Comparison of ENCODE assay signal across 8 cellular contexts in the genomic region with DNA sequence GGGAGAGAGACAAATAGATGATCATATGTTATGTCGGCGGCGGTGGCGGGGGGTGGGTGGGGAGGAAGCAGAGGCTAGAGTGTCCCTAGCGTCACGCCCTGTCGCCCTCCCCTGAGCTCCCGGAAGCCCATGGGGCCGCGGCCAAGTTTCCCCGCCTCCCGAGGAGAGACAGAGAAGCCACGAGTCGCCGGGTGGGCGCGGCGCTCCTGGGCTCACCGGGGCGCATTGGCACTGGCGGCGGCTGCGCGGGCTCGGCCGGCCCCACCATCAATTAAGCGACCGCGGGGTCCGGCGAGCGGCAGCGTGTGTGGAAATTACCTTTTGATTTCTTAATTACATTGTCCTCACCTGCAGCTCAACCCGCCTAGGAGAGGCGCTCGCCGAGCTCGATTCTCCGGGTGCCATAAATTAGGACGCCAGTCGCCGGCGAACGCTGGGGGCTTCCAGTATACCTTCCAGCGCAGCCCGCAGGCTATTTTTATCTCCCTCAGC.
DNase-seq lines count a peak whose midpoint lies in the region; ATAC-seq lines count a peak whose summit lies in the region.

No MANE protein-coding gene starts in this region.

- H3K27ac Mint-ChIP-seq in activated T-helper 1 cell treated with anti-CD3 and anti-CD28 coated beads, Interleukin-12 subunit alpha, Interleukin-12 subunit beta, Interleukin-2, Interleukin-4 antibody, amounts not matched to agents 30 ng/mL and 10 ng/mL and 1 ng/mL, durations not matched to agents 14 hours and 24 hours and 36 hours: no peak overlapping the region

- peaks cover 6% of the 10 kb centered on the region for H3K9me3 Mint-ChIP-seq in activated T-helper 1 cell treated with anti-CD3 and anti-CD28 coated beads, Interleukin-12 subunit alpha, Interleukin-12 subunit beta, Interleukin-2, Interleukin-4 antibody, amounts not matched to agents 30 ng/mL and 10 ng/mL and 1 ng/mL, durations not matched to agents 14 hours and 24 hours and 36 hours

- intact Hi-C loops in activated T-helper 1 cell treated with anti-CD3 and anti-CD28 coated beads, Interleukin-12 subunit alpha, Interleukin-12 subunit beta, Interleukin-2, Interleukin-4 antibody, amounts not matched to agents 30 ng/mL and 10 ng/mL and 1 ng/mL, durations not matched to agents 14 hours and 24 hours and 36 hours (cut with micrococcal nuclease): no loop called here

- H3K4me1 Mint-ChIP-seq in activated T-helper 1 cell treated with anti-CD3 and anti-CD28 coated beads, Interleukin-12 subunit alpha, Interleukin-12 subunit beta, Interleukin-2, Interleukin-4 antibody, amounts not matched to agents 30 ng/mL and 10 ng/mL and 1 ng/mL, durations not matched to agents 14 hours and 24 hours and 36 hours (ENCODE audit: low read depth): no peaks in the 10 kb centered on the region

- no peak overlapping the region for H3K4me3 Mint-ChIP-seq in activated T-helper 1 cell treated with anti-CD3 and anti-CD28 coated beads, Interleukin-12 subunit alpha, Interleukin-12 subunit beta, Interleukin-2, Interleukin-4 antibody, amounts not matched to agents 30 ng/mL and 10 ng/mL and 1 ng/mL, durations not matched to agents 14 hours and 24 hours and 36 hours

- DNase-seq in D341Med (ENCODE audit: low spot score) (peak; percentile 75), SHP77 (lab: John Stamatoyannopoulos, UW) (peak; percentile 51 to 83), left kidney (ENCODE audit: low read depth, low spot score) (peak; percentile 92), cortex of kidney (lab: John Stamatoyannopoulos, UW) (no peak)
- DNase-seq in activated T-helper 1 cell treated with anti-CD3 and anti-CD28 coated beads, Interleukin-12 subunit alpha, Interleukin-12 subunit beta, Interleukin-2, Interleukin-4 antibody, amounts not matched to agents 30 ng/mL and 10 ng/mL and 1 ng/mL, durations not matched to agents 14 hours and 24 hours and 36 hours (ENCODE audit: low spot score): no peak

- peaks cover 12% of the 10 kb centered on the region for H3K27me3 Mint-ChIP-seq in activated T-helper 1 cell treated with anti-CD3 and anti-CD28 coated beads, Interleukin-12 subunit alpha, Interleukin-12 subunit beta, Interleukin-2, Interleukin-4 antibody, amounts not matched to agents 30 ng/mL and 10 ng/mL and 1 ng/mL, durations not matched to agents 14 hours and 24 hours and 36 hours (ENCODE audit: insufficient read depth)

- no peaks in the 10 kb centered on the region for H3K36me3 Mint-ChIP-seq in activated T-helper 1 cell treated with anti-CD3 and anti-CD28 coated beads, Interleukin-12 subunit alpha, Interleukin-12 subunit beta, Interleukin-2, Interleukin-4 antibody, amounts not matched to agents 30 ng/mL and 10 ng/mL and 1 ng/mL, durations not matched to agents 14 hours and 24 hours and 36 hours (ENCODE audit: low read depth)

- ATAC-seq in HG03354 (IDR thresholded peaks at IDR 0.05; ENCODE audit: poor library complexity, severe bottlenecking, unreplicated experiment) (peak; percentile 55), HG03521 (IDR thresholded peaks at IDR 0.05; ENCODE audit: unreplicated experiment) (no peak), HG03565 (IDR thresholded peaks at IDR 0.05; ENCODE audit: unreplicated experiment) (no peak)

Comparison
In these comparisons a context has a peak if more than half of its experiments do, and no peak if none do; other contexts are left out.
1. DNase-seq: peak in D341Med (single experiment), SHP77 (2 of 2) and left kidney (single experiment); none in cortex of kidney (single experiment) and activated T-helper 1 cell treated with anti-CD3 and anti-CD28 coated beads, Interleukin-12 subunit alpha, Interleukin-12 subunit beta, Interleukin-2, Interleukin-4 antibody, amounts not matched to agents 30 ng/mL and 10 ng/mL and 1 ng/mL, durations not matched to agents 14 hours and 24 hours and 36 hours (single experiment).